In the genomic region with DNA sequence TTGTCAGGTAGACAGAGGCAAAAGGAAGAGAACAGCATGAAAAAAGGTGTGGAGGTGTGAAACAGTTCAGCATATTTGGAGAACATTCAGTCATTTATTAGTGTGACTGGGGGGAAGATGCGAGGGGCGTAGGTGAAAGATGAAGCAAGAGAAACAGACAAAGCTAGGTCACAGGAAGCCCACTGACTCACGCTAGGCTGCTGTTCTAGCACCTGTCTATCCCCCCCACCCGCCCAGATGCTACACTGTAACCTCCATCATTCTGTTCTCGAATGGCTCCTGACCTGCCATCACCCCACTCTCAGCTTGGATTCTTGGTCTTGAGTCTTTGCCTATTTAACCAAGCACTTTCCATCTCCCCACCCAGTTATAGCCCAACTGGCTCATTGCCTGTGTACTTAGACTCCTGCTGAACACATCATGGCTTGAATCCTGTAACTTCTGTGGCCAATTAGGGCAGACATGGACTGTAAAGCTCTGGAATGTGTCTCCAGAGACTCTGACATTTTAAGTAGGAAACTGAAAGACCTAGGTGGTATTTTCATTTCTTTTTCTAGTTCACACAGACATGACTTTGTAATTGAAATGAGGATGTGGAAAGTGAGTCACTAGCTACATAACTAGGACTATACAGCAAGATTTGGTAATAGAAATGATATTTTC, we compare ENCODE assay signal across 11 cellular contexts. TPM values are rescaled to one million over a fixed set of nuclear protein-coding genes. Genes with fewer than 3 reads are reported as not detected.
A peak's percentile ranks its signal among the peaks of the same experiment; 100 is the strongest.
DNase-seq lines count a peak whose midpoint lies in the region; ATAC-seq and TF ChIP-seq lines count a peak whose summit lies in the region.
"Had no signal": no experiment of that assay in that cellular context is flagged by ENCODE, and none has a peak within 500 bp of the region (broad histone marks: within the 10 kb centered on the region; RNA-seq: fewer than 3 reads in every experiment).

No MANE protein-coding gene starts in this region.

- no peaks in the 10 kb centered on the region for H3K9me3 Mint-ChIP-seq in activated naive CD4-positive, alpha-beta T cell treated with anti-CD3 and anti-CD28 coated beads for 36 hours
- H3K9me3 Mint-ChIP-seq in stimulated activated naive B cell treated with anti-CD40 and anti-IgM and Interleukin-4, amounts not matched to agents 10 μg/mL and 1 μg/mL and 100 μg/mL, for 72 hours: peaks cover 0 to 1% of the 10 kb centered on the region in 2 donors
- H3K9me3 Mint-ChIP-seq in Caco-2 (ENCODE audit: unreplicated experiment): no peaks in the 10 kb centered on the region

- peaks cover 12% of the 10 kb centered on the region for H3K27me3 Mint-ChIP-seq in activated naive CD4-positive, alpha-beta T cell treated with anti-CD3 and anti-CD28 coated beads for 36 hours (ENCODE audit: low read depth)
- peaks cover 5 to 6% of the 10 kb centered on the region in 2 donors for H3K27me3 Mint-ChIP-seq in stimulated activated naive B cell treated with anti-CD40 and anti-IgM and Interleukin-4, amounts not matched to agents 10 μg/mL and 1 μg/mL and 100 μg/mL, for 72 hours
- H3K27me3 Mint-ChIP-seq in Caco-2 (ENCODE audit: insufficient read depth, unreplicated experiment): peaks cover 22% of the 10 kb centered on the region

- peak; percentile 34 to 47 for ATAC-seq in stimulated activated naive B cell treated with anti-CD40 and anti-IgM and Interleukin-4, amounts not matched to agents 10 μg/mL and 1 μg/mL and 100 μg/mL, for 72 hours (replicated peaks)
- ATAC-seq in GM21528 (IDR thresholded peaks at IDR 0.05; ENCODE audit: low FRiP score, unreplicated experiment): no peak
- ATAC-seq: upper lobe of right lung had no signal

- POLR2A ChIA-PET in Caco-2 (lab: Charles Lee): interaction anchor here (0.6 kb wide), 1 partner anchor 22 kb away, joined by 3 read pairs; no protein-coding TSS in a partner anchor

- peak overlapping the region; percentile 87 for H3K27ac Mint-ChIP-seq in activated naive CD4-positive, alpha-beta T cell treated with anti-CD3 and anti-CD28 coated beads for 36 hours
- no peak overlapping the region for H3K27ac Mint-ChIP-seq in stimulated activated naive B cell treated with anti-CD40 and anti-IgM and Interleukin-4, amounts not matched to agents 10 μg/mL and 1 μg/mL and 100 μg/mL, for 72 hours
- no peak overlapping the region for H3K27ac Mint-ChIP-seq in Caco-2 (ENCODE audit: unreplicated experiment)

- CTCF ChIA-PET in activated naive CD4-positive, alpha-beta T cell treated with anti-CD3 and anti-CD28 coated beads for 36 hours (lab: Charles Lee): interaction anchor here (0.9 to 12.8 kb wide), 7 partner anchors 10 to 84 kb away, joined by 3 to 144 read pairs (median 5); a partner anchor contains a TSS
- CTCF ChIA-PET in Caco-2 (lab: Charles Lee): no interaction called here

- no TSS peak for BruUV-seq in Caco-2 (replicated peaks; lab: Mats Ljungman, UMichigan)

- H3K4me1 Mint-ChIP-seq in activated naive CD4-positive, alpha-beta T cell treated with anti-CD3 and anti-CD28 coated beads for 36 hours (ENCODE audit: low read depth): peaks cover 35% of the 10 kb centered on the region
- H3K4me1 Mint-ChIP-seq in stimulated activated naive B cell treated with anti-CD40 and anti-IgM and Interleukin-4, amounts not matched to agents 10 μg/mL and 1 μg/mL and 100 μg/mL, for 72 hours: peaks cover 34 to 45% of the 10 kb centered on the region in 2 donors
- H3K4me1 Mint-ChIP-seq in Caco-2 (ENCODE audit: low read depth, unreplicated experiment): no peaks in the 10 kb centered on the region

- H3K4me3 ChIP-seq in Caco-2 (ENCODE audit: low read depth, low read length): no peak overlapping the region
- H3K4me3 ChIP-seq: upper lobe of right lung had no signal

- peak; percentile 42 for DNase-seq in activated naive CD4-positive, alpha-beta T cell treated with anti-CD3 and anti-CD28 coated beads for 36 hours
- DNase-seq in activated naive CD4-positive, alpha-beta T cell (lab: John Stamatoyannopoulos, UW): no peak
- peak; percentile 66 for DNase-seq in NCI-H226
- DNase-seq in dedifferentiated amniotic fluid mesenchymal stem cell (ENCODE audit: extremely low spot score): peak; percentile 92
- DNase-seq in stimulated activated naive B cell treated with anti-CD40 and anti-IgM and Interleukin-4, amounts not matched to agents 10 μg/mL and 1 μg/mL and 100 μg/mL, for 72 hours: no peak
- DNase-seq in Caco-2: no peak
- no peak for DNase-seq in mesenteric fat pad (ENCODE audit: low spot score)
- DNase-seq: kidney, upper lobe of right lung, WERI-Rb-1 had no signal

- no peaks in the 10 kb centered on the region for H3K36me3 Mint-ChIP-seq in activated naive CD4-positive, alpha-beta T cell treated with anti-CD3 and anti-CD28 coated beads for 36 hours (ENCODE audit: low read depth)
- peaks cover 2 to 3% of the 10 kb centered on the region in 2 donors for H3K36me3 Mint-ChIP-seq in stimulated activated naive B cell treated with anti-CD40 and anti-IgM and Interleukin-4, amounts not matched to agents 10 μg/mL and 1 μg/mL and 100 μg/mL, for 72 hours
- H3K36me3 Mint-ChIP-seq in Caco-2 (ENCODE audit: insufficient read depth, unreplicated experiment): no peaks in the 10 kb centered on the region

- no peaks in the 10 kb centered on the region for H3K4me1 ChIP-seq in Caco-2

- no peaks in the 10 kb centered on the region for H3K27me3 ChIP-seq in Caco-2 (replicated peaks; ENCODE audit: control insufficient read depth, insufficient read depth, low read length)
- H3K27me3 ChIP-seq: upper lobe of right lung had no signal

- TF ChIP-seq CTCF in Caco-2 (IDR thresholded peaks at IDR 0.05; ENCODE audit: insufficient read depth in 1 of 2, low read depth in 1 of 2, low read length in 1 of 2, severe bottlenecking in 1 of 2, unreplicated experiment in 1 of 2): no peak

- intact Hi-C loops in activated naive CD4-positive, alpha-beta T cell treated with anti-CD3 and anti-CD28 coated beads for 36 hours (cut with micrococcal nuclease): loop anchor here (1.0 to 5.0 kb wide), 4 partner anchors 8 to 281 kb away; a partner anchor contains a TSS
- intact Hi-C loops in Caco-2 (cut with micrococcal nuclease; ENCODE audit: unreplicated experiment): no loop called here

- H3K36me3 ChIP-seq in Caco-2 (ENCODE audit: control insufficient read depth, insufficient read depth, low read length): no peaks in the 10 kb centered on the region
- H3K36me3 ChIP-seq: upper lobe of right lung, WERI-Rb-1 had no signal

- no peaks in the 10 kb centered on the region for H3K9me3 ChIP-seq in Caco-2
- H3K9me3 ChIP-seq: upper lobe of right lung had no signal

- H3K4me3 Mint-ChIP-seq in activated naive CD4-positive, alpha-beta T cell treated with anti-CD3 and anti-CD28 coated beads for 36 hours: peak overlapping the region; percentile 31
- peak overlapping the region in 1 of 2 donors; percentile 50 for H3K4me3 Mint-ChIP-seq in stimulated activated naive B cell treated with anti-CD40 and anti-IgM and Interleukin-4, amounts not matched to agents 10 μg/mL and 1 μg/mL and 100 μg/mL, for 72 hours
- H3K4me3 Mint-ChIP-seq in Caco-2 (ENCODE audit: unreplicated experiment): no peak overlapping the region

RNA-seq across cellular contexts. Expression of a gene that starts 12.0 kb away (rescaled TPM):
- total RNA-seq in activated naive CD4-positive, alpha-beta T cell treated with anti-CD3 and anti-CD28 coated beads for 36 hours: 10 to 100 TPM; 12.3 to 13.2 TPM
- total RNA-seq in Caco-2 (2022): 5.1 and 5.5 TPM in 2 replicates
- 38.2 TPM for total RNA-seq in mesenteric fat pad

RNA-seq across cellular contexts. Expression of a gene that starts 12.8 kb away (rescaled TPM):
- under 1 TPM; 0.35 to 0.41 TPM for total RNA-seq in activated naive CD4-positive, alpha-beta T cell treated with anti-CD3 and anti-CD28 coated beads for 36 hours
- total RNA-seq in Caco-2 (2022) (13.8 and 15.9 TPM in 2 replicates), mesenteric fat pad (8.2 TPM)

RNA-seq across cellular contexts. Expression of a gene that starts 36.8 kb away (rescaled TPM):
- total RNA-seq in activated naive CD4-positive, alpha-beta T cell treated with anti-CD3 and anti-CD28 coated beads for 36 hours: 10 to 100 TPM; 39.0 to 39.7 TPM
- total RNA-seq in Caco-2 (2022): 27.0 and 27.3 TPM in 2 replicates
- 35.8 TPM for total RNA-seq in mesenteric fat pad

RNA-seq across cellular contexts. Expression of a gene that starts 37.0 kb away (rescaled TPM):
- total RNA-seq in activated naive CD4-positive, alpha-beta T cell treated with anti-CD3 and anti-CD28 coated beads for 36 hours: 10 to 100 TPM; 77.4 to 78.5 TPM
- total RNA-seq in Caco-2 (2022) (154 and 156 TPM in 2 replicates), mesenteric fat pad (112 TPM)

RNA-seq across cellular contexts. Expression of a gene that starts 40.5 kb away (rescaled TPM):
- under 1 TPM; 0.10 to 0.45 TPM for total RNA-seq in activated naive CD4-positive, alpha-beta T cell treated with anti-CD3 and anti-CD28 coated beads for 36 hours
- total RNA-seq in Caco-2 (2022) (0.50 and 1.4 TPM in 2 replicates), mesenteric fat pad (not detected)
- total RNA-seq: kidney, upper lobe of right lung had no signal

Comparison
In these comparisons a context has a peak if more than half of its experiments do, and no peak if none do; other contexts are left out.
1. DNase-seq: peak in activated naive CD4-positive, alpha-beta T cell treated with anti-CD3 and anti-CD28 coated beads for 36 hours (single experiment), NCI-H226 (single experiment) and dedifferentiated amniotic fluid mesenchymal stem cell (single experiment); none in activated naive CD4-positive, alpha-beta T cell (0 of 4), stimulated activated naive B cell treated with anti-CD40 and anti-IgM and Interleukin-4, amounts not matched to agents 10 μg/mL and 1 μg/mL and 100 μg/mL, for 72 hours (single experiment), Caco-2 (0 of 2) and mesenteric fat pad (single experiment).